Comparison of ENCODE assay signal across 16 cellular contexts in genomic region chr16:86519007-86519648, GRCh38. TPM values are rescaled to one million over a fixed set of nuclear protein-coding genes. Genes with fewer than 3 reads are reported as not detected.
DNase-seq lines count a peak whose midpoint lies in the region; ATAC-seq, FAIRE-seq and TF ChIP-seq lines count a peak whose summit lies in the region.
"Had no signal": no experiment of that assay in that cellular context is flagged by ENCODE, and none has a peak within 500 bp of the region (broad histone marks: within the 10 kb centered on the region; RNA-seq: fewer than 3 reads in every experiment).

No MANE protein-coding gene starts in this region.

- H3K27ac ChIP-seq in colonic mucosa, result no peak overlapping the region
- H3K27ac ChIP-seq in muscle layer of duodenum (ENCODE audit: low read length), result peak overlapping the region; percentile 2
- H3K27ac ChIP-seq: testis had no signal

- H3K36me3 ChIP-seq in colonic mucosa (no peaks in the 10 kb centered on the region), muscle layer of duodenum (ENCODE audit: control insufficient read depth in 1 of 2, insufficient read depth in 2 of 2, low read length in 2 of 2) (no peaks in the 10 kb centered on the region)

- no peaks in the 10 kb centered on the region for H3K4me1 ChIP-seq in colonic mucosa
- H3K4me1 ChIP-seq in muscle layer of duodenum (ENCODE audit: control insufficient read depth in 1 of 2, insufficient read depth in 2 of 2, low read length in 2 of 2), result peaks cover 7 to 39% of the 10 kb centered on the region in 2 donors
- H3K4me1 ChIP-seq: testis had no signal

- H3K4me3 ChIP-seq in colonic mucosa, result no peak overlapping the region
- peak overlapping the region in 1 of 2 donors; percentile 47 for H3K4me3 ChIP-seq in muscle layer of duodenum (ENCODE audit: low read depth in 1 of 2, low read length in 2 of 2)
- H3K4me3 ChIP-seq: testis had no signal

- no peaks in the 10 kb centered on the region for H3K9me3 ChIP-seq in colonic mucosa
- no peaks in the 10 kb centered on the region for H3K9me3 ChIP-seq in muscle layer of duodenum (ENCODE audit: control insufficient read depth in 1 of 2, low read length in 2 of 2)
- H3K9me3 ChIP-seq: testis had no signal

- peak overlapping the region; percentile 12 for H3K9ac ChIP-seq in colonic mucosa (ENCODE audit: low read depth in 2 of 2, low read length in 2 of 2)

- FAIRE-seq in HTR-8/SVneo (lab: Jason Lieb, UNC), result peak; percentile 83
- FAIRE-seq: G401.6 had no signal

- ATAC-seq in HG03135 (IDR thresholded peaks at IDR 0.05; ENCODE audit: unreplicated experiment), result no peak
- ATAC-seq in HG02610 (IDR thresholded peaks at IDR 0.05; ENCODE audit: unreplicated experiment), result no peak
- ATAC-seq: stimulated activated memory B cell treated with anti-CD40 and anti-IgM and Interleukin-4, amounts not matched to agents 10 μg/mL and 1 μg/mL and 100 μg/mL, for 72 hours had no signal

- H3K27me3 ChIP-seq in colonic mucosa, result peaks cover 30% of the 10 kb centered on the region
- peaks cover 5% of the 10 kb centered on the region for H3K27me3 ChIP-seq in muscle layer of duodenum (ENCODE audit: low read depth, low read length)
- H3K27me3 ChIP-seq: testis had no signal

- DNase-seq in HTR-8/SVneo (ENCODE audit: insufficient read length, low spot score), result no peak
- DNase-seq in colonic mucosa, result no peak
- DNase-seq in GOT3 (lab: John Stamatoyannopoulos, UW), result no peak
- DNase-seq: activated CD4-positive, alpha-beta T cell treated with anti-CD3 and anti-CD28 coated beads for 48 hours; CD4-positive, CD25-positive, alpha-beta regulatory T cell; DMS153; effector CD8-positive, alpha-beta T cell; HFFc6; SW 1271; testis had no signal

- intact Hi-C loops in colonic mucosa (cut with DNase I), result loop anchor here (10.0 kb wide), 1 partner anchor 324 kb away; no protein-coding TSS in a partner anchor

- TF ChIP-seq CTCF in colonic mucosa (IDR thresholded peaks at IDR 0.05), result no peak

RNA-seq across cellular contexts. Expression of gene FOXF1, which starts 8.8 kb away (rescaled TPM):
- 10 to 100 TPM in 1 of 2 donors, 1 to 10 TPM in 1; 6.3 to 12.1 TPM for total RNA-seq in colonic mucosa
- total RNA-seq: CD4-positive, CD25-positive, alpha-beta regulatory T cell; chondrocyte had no signal

RNA-seq across cellular contexts. Expression of gene MTHFSD, which starts 35.9 kb away (rescaled TPM):
- 10 to 100 TPM; 15.4 to 23.7 TPM for total RNA-seq in colonic mucosa

RNA-seq across cellular contexts. Expression of gene FOXC2, which starts 47.5 kb away (rescaled TPM):
- total RNA-seq in colonic mucosa, result under 1 TPM; 0.11 to 0.22 TPM
- total RNA-seq: CD4-positive, CD25-positive, alpha-beta regulatory T cell had no signal

RNA-seq across cellular contexts. Expression of gene FOXL1, which starts 59.2 kb away (rescaled TPM):
- 1 to 10 TPM; 2.5 to 3.2 TPM for total RNA-seq in colonic mucosa
- total RNA-seq: CD4-positive, CD25-positive, alpha-beta regulatory T cell had no signal
